Comparison of ENCODE assay signal across 21 cellular contexts in the genomic region with DNA sequence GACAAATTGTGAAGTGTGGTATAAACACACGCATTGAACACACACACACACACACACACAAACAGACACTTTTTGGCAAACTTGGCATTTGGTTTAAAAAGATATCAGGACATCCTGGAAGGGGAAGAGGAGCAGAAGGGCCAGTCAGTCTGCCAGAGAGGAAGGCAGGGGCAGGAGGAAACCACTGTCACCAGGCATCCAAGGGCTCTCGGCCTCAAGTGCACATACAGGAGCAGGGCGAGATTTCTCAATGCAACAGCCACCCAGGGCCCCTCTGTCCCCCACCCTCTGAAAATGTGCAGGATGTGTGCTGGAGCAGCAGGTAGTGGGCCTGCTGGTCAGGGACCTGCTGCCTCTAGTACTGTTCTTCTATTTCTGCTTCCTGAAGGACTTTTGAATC.
DNase-seq lines count a peak whose midpoint lies in the region; ATAC-seq, FAIRE-seq and TF ChIP-seq lines count a peak whose summit lies in the region.
"Had no signal": no experiment of that assay in that cellular context is flagged by ENCODE, and none has a peak within 500 bp of the region (broad histone marks: within the 10 kb centered on the region; RNA-seq: fewer than 3 reads in every experiment).

No MANE protein-coding gene starts in this region.

- H3K27ac Mint-ChIP-seq in endothelial cell (ENCODE audit: unreplicated experiment) = peak overlapping the region; percentile 77
- H3K27ac Mint-ChIP-seq in neural crest cell (ENCODE audit: unreplicated experiment) = peak overlapping the region; percentile 32
- no peak overlapping the region for H3K27ac Mint-ChIP-seq in natural killer cell
- H3K27ac Mint-ChIP-seq: activated CD4-positive, alpha-beta T cell treated with anti-CD3 and anti-CD28 coated beads, Interleukin-2, amount 10 ng/mL, durations not matched to agents 24 days and 14 days; neural progenitor cell; T-helper 1 cell treated with Interleukin-12 subunit alpha and Interleukin-12 subunit beta and Interleukin-4 antibody, amounts not matched to agents 30 μg/mL and 1 μg/mL, for 36 hours had no signal

- H3K36me3 Mint-ChIP-seq in endothelial cell (ENCODE audit: low read depth, unreplicated experiment) (peaks cover 32% of the 10 kb centered on the region), neural crest cell (ENCODE audit: low read depth) (no peaks in the 10 kb centered on the region), natural killer cell (no peaks in the 10 kb centered on the region)
- H3K36me3 Mint-ChIP-seq: neural progenitor cell had no signal

- no peak for ATAC-seq in Right ventricle myocardium superior (ENCODE audit: poor library complexity)
- peak; percentile 5 for ATAC-seq in upper lobe of right lung
- ATAC-seq in natural killer cell = no peak
- ATAC-seq: activated T-cell treated with anti-CD3 and anti-CD28 coated beads, Interleukin-2, amount 50 U/mL, for 4 hours; K562 had no signal

- TF ChIP-seq POLR2A in GM12892 (IDR thresholded peaks at IDR 0.05; ENCODE audit: low read depth, low read length) = no peak

- H3K27ac ChIP-seq in right atrium auricular region = peak overlapping the region; percentile 68 to 75
- peak overlapping the region; percentile 78 for H3K27ac ChIP-seq in upper lobe of right lung
- H3K27ac ChIP-seq: neural progenitor cell had no signal

- H3K9me3 ChIP-seq in right atrium auricular region = no peaks in the 10 kb centered on the region
- no peaks in the 10 kb centered on the region for H3K9me3 ChIP-seq in upper lobe of right lung
- H3K9me3 ChIP-seq: BE2C, MG63, SJSA1 had no signal

- TF ChIP-seq CTCF in right atrium auricular region (IDR thresholded peaks at IDR 0.05) (no peak), endothelial cell (IDR thresholded peaks at IDR 0.05; ENCODE audit: unreplicated experiment) (no peak), neural crest cell (conservative IDR thresholded peaks at IDR 0.05) (no peak), upper lobe of right lung (IDR thresholded peaks at IDR 0.05) (no peak), natural killer cell (IDR thresholded peaks at IDR 0.05) (no peak)

- no peak overlapping the region for H3K4me3 Mint-ChIP-seq in endothelial cell (ENCODE audit: unreplicated experiment)
- no peak overlapping the region for H3K4me3 Mint-ChIP-seq in neural crest cell
- H3K4me3 Mint-ChIP-seq in natural killer cell = no peak overlapping the region
- H3K4me3 Mint-ChIP-seq: activated CD4-positive, alpha-beta T cell treated with anti-CD3 and anti-CD28 coated beads, Interleukin-2, amount 10 ng/mL, durations not matched to agents 24 days and 14 days; activated T-cell treated with anti-CD3 and anti-CD28 coated beads, Interleukin-2, amount 50 U/mL, for 4 hours; neural progenitor cell; T-helper 1 cell treated with Interleukin-12 subunit alpha and Interleukin-12 subunit beta and Interleukin-4 antibody, amounts not matched to agents 30 μg/mL and 1 μg/mL, for 36 hours had no signal

- H3K36me3 ChIP-seq in right atrium auricular region (no peaks in the 10 kb centered on the region), upper lobe of right lung (no peaks in the 10 kb centered on the region)
- H3K36me3 ChIP-seq: BE2C, neural progenitor cell had no signal

- H3K4me1 ChIP-seq in right atrium auricular region (peaks cover 0 to 47% of the 10 kb centered on the region in 2 donors), upper lobe of right lung (peaks cover 36% of the 10 kb centered on the region)
- H3K4me1 ChIP-seq: BE2C had no signal

- no peaks in the 10 kb centered on the region for H3K27me3 ChIP-seq in right atrium auricular region
- no peaks in the 10 kb centered on the region for H3K27me3 ChIP-seq in upper lobe of right lung
- H3K27me3 ChIP-seq: BE2C, MG63, neural progenitor cell, SJSA1 had no signal

- intact Hi-C loops in Right ventricle myocardium superior (cut with DNase I) = no loop called here
- intact Hi-C loops in upper lobe of right lung (cut with DNase I) = loop anchor here (10.0 kb wide), 1 partner anchor 285 kb away; no protein-coding TSS in a partner anchor
- intact Hi-C loops in natural killer cell (cut with micrococcal nuclease) = loop anchor here (5.0 kb wide), 1 partner anchor 288 kb away; no protein-coding TSS in a partner anchor

- no peak for FAIRE-seq in GM12892 (lab: Jason Lieb, UNC)
- FAIRE-seq: K562 had no signal

- DNase-seq in right atrium auricular region (ENCODE audit: low spot score) = no peak
- no peak for DNase-seq in Right ventricle myocardium superior
- no peak for DNase-seq in endothelial cell (ENCODE audit: low spot score)
- DNase-seq in neural crest cell (ENCODE audit: low read depth, low spot score) = no peak
- DNase-seq in upper lobe of right lung = no peak
- no peak for DNase-seq in DMS153 (lab: John Stamatoyannopoulos, UW)
- DNase-seq in GM12892 (ENCODE audit: insufficient read length) = no peak
- no peak for DNase-seq in natural killer cell
- DNase-seq: activated CD4-positive, alpha-beta T cell treated with anti-CD3 and anti-CD28 coated beads, Interleukin-2, amount 10 ng/mL, durations not matched to agents 24 days and 14 days; activated naive CD4-positive, alpha-beta T cell treated with Interleukin-2 at 50 U/mL for 16 hours; activated T-cell treated with anti-CD3 and anti-CD28 coated beads, Interleukin-2, amount 50 U/mL, for 4 hours; amygdala; BE2C; GF-D8; MG63; NCI-H1417; NCI-H2081 treated with DMSO at 0.1 percent for 48 hours had no signal

- H3K27me3 Mint-ChIP-seq in endothelial cell (ENCODE audit: unreplicated experiment) (peaks cover 8% of the 10 kb centered on the region), neural crest cell (ENCODE audit: low read depth) (no peaks in the 10 kb centered on the region), natural killer cell (ENCODE audit: low read depth in 2 of 2) (peaks cover 7 to 18% of the 10 kb centered on the region in 2 donors)

- peaks cover 76% of the 10 kb centered on the region for H3K4me1 Mint-ChIP-seq in endothelial cell (ENCODE audit: unreplicated experiment)
- H3K4me1 Mint-ChIP-seq in neural crest cell = peaks cover 23% of the 10 kb centered on the region
- H3K4me1 Mint-ChIP-seq in natural killer cell = peaks cover 0 to 5% of the 10 kb centered on the region in 2 donors

- H3K4me3 ChIP-seq in right atrium auricular region (no peak overlapping the region), upper lobe of right lung (no peak overlapping the region)
- H3K4me3 ChIP-seq: K562, MG63, neural progenitor cell, SJSA1 had no signal

- H3K9me3 Mint-ChIP-seq in endothelial cell (ENCODE audit: unreplicated experiment) (no peaks in the 10 kb centered on the region), neural crest cell (peaks cover 4% of the 10 kb centered on the region), natural killer cell (no peaks in the 10 kb centered on the region)
- H3K9me3 Mint-ChIP-seq: activated CD4-positive, alpha-beta T cell treated with anti-CD3 and anti-CD28 coated beads, Interleukin-2, amount 10 ng/mL, durations not matched to agents 24 days and 14 days; activated T-cell treated with anti-CD3 and anti-CD28 coated beads, Interleukin-2, amount 50 U/mL, for 4 hours; neural progenitor cell; T-helper 1 cell treated with Interleukin-12 subunit alpha and Interleukin-12 subunit beta and Interleukin-4 antibody, amounts not matched to agents 30 μg/mL and 1 μg/mL, for 36 hours had no signal

Comparison
In these comparisons a context has a peak if more than half of its experiments do, and no peak if none do; other contexts are left out.
1. H3K27ac Mint-ChIP-seq: peak in endothelial cell (single experiment) and neural crest cell (single experiment); none in natural killer cell (0 of 2).